Comparison of ENCODE assay signal across 2 cellular contexts in the genomic region with DNA sequence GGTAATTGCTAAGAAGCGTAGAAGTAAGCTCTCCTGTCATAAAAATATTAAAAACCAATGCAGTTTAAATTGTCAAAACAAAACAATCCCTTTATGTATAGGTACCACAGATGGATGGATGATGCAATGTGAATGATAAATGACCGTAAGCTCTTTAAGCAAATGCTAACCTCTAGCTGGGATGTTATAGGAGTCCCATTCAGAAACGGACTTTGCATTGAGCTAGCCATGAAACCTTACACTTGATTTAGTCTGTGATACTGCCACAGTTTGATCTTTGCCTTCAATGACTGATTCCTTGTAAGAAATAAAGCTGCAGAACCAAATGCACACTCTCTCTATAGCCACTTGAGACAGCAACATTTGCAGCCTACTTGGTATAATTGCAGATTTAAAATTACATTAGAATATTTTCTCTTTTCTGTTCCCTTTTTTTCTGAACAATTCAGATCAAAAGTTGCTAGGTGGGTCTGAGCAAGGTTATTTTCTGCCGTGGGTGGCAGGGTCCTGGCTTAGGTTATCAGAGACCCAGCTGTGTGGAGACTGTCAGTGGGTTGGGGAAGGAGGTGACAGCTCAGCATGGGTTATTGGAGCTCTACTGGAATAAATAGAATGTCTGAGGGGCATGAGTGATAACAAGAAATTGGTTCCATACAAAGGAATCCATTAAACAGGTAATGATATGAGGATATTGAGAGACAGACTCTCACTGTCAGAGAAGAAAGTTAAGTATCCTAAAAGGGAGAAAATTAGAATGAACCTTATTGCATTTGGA.
A peak's percentile ranks its signal among the peaks of the same experiment; 100 is the strongest.
TF ChIP-seq lines count a peak whose summit lies in the region.

No MANE protein-coding gene starts in this region.

TF ChIP-seq in GM23338, 12 proteins besides CTCF, POLR2A, EP300 and RAD21 (continued from another document and continues in another):
- TF ChIP-seq ZNF462 (CRISPR knock-in tag; IDR thresholded peaks at IDR 0.05) = no peak
- TF ChIP-seq ZNF331 (CRISPR knock-in tag; IDR thresholded peaks at IDR 0.05; ENCODE audit: low read depth) = no peak
- no peak for TF ChIP-seq STAT1 (IDR thresholded peaks at IDR 0.05; ENCODE audit: unreplicated experiment)
- no peak for TF ChIP-seq JUNB (IDR thresholded peaks at IDR 0.05; ENCODE audit: unreplicated experiment)
- TF ChIP-seq, protein P1, sequence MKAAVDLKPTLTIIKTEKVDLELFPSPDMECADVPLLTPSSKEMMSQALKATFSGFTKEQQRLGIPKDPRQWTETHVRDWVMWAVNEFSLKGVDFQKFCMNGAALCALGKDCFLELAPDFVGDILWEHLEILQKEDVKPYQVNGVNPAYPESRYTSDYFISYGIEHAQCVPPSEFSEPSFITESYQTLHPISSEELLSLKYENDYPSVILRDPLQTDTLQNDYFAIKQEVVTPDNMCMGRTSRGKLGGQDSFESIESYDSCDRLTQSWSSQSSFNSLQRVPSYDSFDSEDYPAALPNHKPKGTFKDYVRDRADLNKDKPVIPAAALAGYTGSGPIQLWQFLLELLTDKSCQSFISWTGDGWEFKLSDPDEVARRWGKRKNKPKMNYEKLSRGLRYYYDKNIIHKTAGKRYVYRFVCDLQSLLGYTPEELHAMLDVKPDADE (IDR thresholded peaks at IDR 0.05) = no peak
- TF ChIP-seq CREB1 (CRISPR knock-in tag; IDR thresholded peaks at IDR 0.05; ENCODE audit: low read depth) = no peak
- no peak for TF ChIP-seq EZH2phosphoT487 (IDR thresholded peaks at IDR 0.05; ENCODE audit: unreplicated experiment)
- TF ChIP-seq ZNF114 (CRISPR knock-in tag; IDR thresholded peaks at IDR 0.05) = no peak
- no peak for TF ChIP-seq POLR2AphosphoS5 (IDR thresholded peaks at IDR 0.05; ENCODE audit: low read depth)

TF ChIP-seq in neural cell, 6 proteins besides CTCF, POLR2A, EP300 and RAD21 (continued from another document):
- TF ChIP-seq TAF1 (IDR thresholded peaks at IDR 0.05; ENCODE audit: low read depth) (no peak), SMC3 (conservative IDR thresholded peaks at IDR 0.05; ENCODE audit: poor library complexity) (peak; percentile 26), EZH2 (IDR thresholded peaks at IDR 0.05; ENCODE audit: borderline replicate concordance, insufficient read depth, low read length, poor library complexity, severe bottlenecking) (no peak), MXI1 (conservative IDR thresholded peaks at IDR 0.05; ENCODE audit: poor library complexity, severe bottlenecking) (no peak)
